ENCODE assay signal across 20 cellular contexts in genomic region chr2:47811668-47812067, GRCh38. TPM values are rescaled to one million over a fixed set of nuclear protein-coding genes. Genes with fewer than 3 reads are reported as not detected.
DNase-seq lines count a peak whose midpoint lies in the region; ATAC-seq and TF ChIP-seq lines count a peak whose summit lies in the region.
"Had no signal": no experiment of that assay in that cellular context is flagged by ENCODE, and none has a peak within 500 bp of the region (broad histone marks: within the 10 kb centered on the region; RNA-seq: fewer than 3 reads in every experiment).

No MANE protein-coding gene starts in this region.

- no peaks in the 10 kb centered on the region for H3K9me3 ChIP-seq in Karpas-422 (ENCODE audit: low read length)
- no peaks in the 10 kb centered on the region for H3K9me3 ChIP-seq in left lung
- H3K9me3 ChIP-seq: breast epithelium, esophagus muscularis mucosa had no signal

- peak overlapping the region; percentile 69 for H3K27ac Mint-ChIP-seq in activated naive CD4-positive, alpha-beta T cell treated with anti-CD3 and anti-CD28 coated beads for 36 hours
- peak overlapping the region; percentile 25 for H3K27ac Mint-ChIP-seq in activated T-helper 2 cell treated with anti-CD3 and anti-CD28 coated beads, Interferon-gamma antibody, Interleukin-2, Interleukin-4, amounts not matched to agents 10 μg/mL and 5 μg/mL and 100 μg/mL, durations not matched to agents 14 hours and 24 hours and 36 hours
- H3K27ac Mint-ChIP-seq in neural crest cell (ENCODE audit: unreplicated experiment), result no peak overlapping the region

- H3K4me3 ChIP-seq in Karpas-422 (ENCODE audit: low read length), result no peak overlapping the region
- no peak overlapping the region for H3K4me3 ChIP-seq in left lung
- H3K4me3 ChIP-seq: breast epithelium, dorsolateral prefrontal cortex, esophagus muscularis mucosa had no signal

- H3K27me3 ChIP-seq in Karpas-422 (ENCODE audit: low read length), result no peaks in the 10 kb centered on the region
- H3K27me3 ChIP-seq in left lung, result no peaks in the 10 kb centered on the region
- H3K27me3 ChIP-seq: breast epithelium, dorsolateral prefrontal cortex, esophagus muscularis mucosa had no signal

- H3K4me1 ChIP-seq in Karpas-422 (ENCODE audit: low read length) (peaks cover 47% of the 10 kb centered on the region), left lung (no peaks in the 10 kb centered on the region)
- H3K4me1 ChIP-seq: breast epithelium had no signal

- intact Hi-C loops in activated naive CD4-positive, alpha-beta T cell treated with anti-CD3 and anti-CD28 coated beads for 36 hours (cut with micrococcal nuclease), result no loop called here
- intact Hi-C loops in activated T-helper 2 cell treated with anti-CD3 and anti-CD28 coated beads, Interferon-gamma antibody, Interleukin-2, Interleukin-4, amounts not matched to agents 10 μg/mL and 5 μg/mL and 100 μg/mL, durations not matched to agents 14 hours and 24 hours and 36 hours (cut with micrococcal nuclease), result no loop called here
- intact Hi-C loops in left lung (cut with DNase I), result no loop called here

- no peak for TF ChIP-seq CTCF in neural crest cell (conservative IDR thresholded peaks at IDR 0.05)
- TF ChIP-seq CTCF in left lung (IDR thresholded peaks at IDR 0.05), result no peak

- no peaks in the 10 kb centered on the region for H4K20me1 ChIP-seq in Karpas-422 (ENCODE audit: insufficient read depth, low read depth, low read length)

- no peak overlapping the region for H3K4me3 Mint-ChIP-seq in activated naive CD4-positive, alpha-beta T cell treated with anti-CD3 and anti-CD28 coated beads for 36 hours
- H3K4me3 Mint-ChIP-seq in activated T-helper 2 cell treated with anti-CD3 and anti-CD28 coated beads, Interferon-gamma antibody, Interleukin-2, Interleukin-4, amounts not matched to agents 10 μg/mL and 5 μg/mL and 100 μg/mL, durations not matched to agents 14 hours and 24 hours and 36 hours (ENCODE audit: low read depth), result no peak overlapping the region
- peak overlapping the region; percentile 56 for H3K4me3 Mint-ChIP-seq in neural crest cell
- H3K4me3 Mint-ChIP-seq: activated naive CD8-positive, alpha-beta T cell had no signal

- H3K9me2 ChIP-seq in Karpas-422 (replicated peaks; ENCODE audit: insufficient read depth, low read length), result no peaks in the 10 kb centered on the region

- CTCF ChIA-PET in activated naive CD4-positive, alpha-beta T cell treated with anti-CD3 and anti-CD28 coated beads for 36 hours (lab: Charles Lee), result interaction anchor here (0.9 kb wide), 1 partner anchor 17 kb away, joined by 3 read pairs; no protein-coding TSS in a partner anchor

- H2AFZ ChIP-seq in Karpas-422 (ENCODE audit: low read length), result no peak overlapping the region

- peak overlapping the region; percentile 35 for H3K27ac ChIP-seq in Karpas-422 (ENCODE audit: low read length)
- no peak overlapping the region for H3K27ac ChIP-seq in left lung
- H3K27ac ChIP-seq: breast epithelium, esophagus muscularis mucosa had no signal

- ATAC-seq in HG03139 (IDR thresholded peaks at IDR 0.05; ENCODE audit: unreplicated experiment), result no peak
- no peak for ATAC-seq in left lung
- ATAC-seq: right cardiac atrium, SK-N-SH treated with all-trans-retinoic acid at 6 μM for 48 hours had no signal

- H3K9ac ChIP-seq in Karpas-422 (ENCODE audit: low read length), result no peak overlapping the region

- H3K4me1 Mint-ChIP-seq in activated naive CD4-positive, alpha-beta T cell treated with anti-CD3 and anti-CD28 coated beads for 36 hours (ENCODE audit: low read depth), result peaks cover 19% of the 10 kb centered on the region
- peaks cover 10% of the 10 kb centered on the region for H3K4me1 Mint-ChIP-seq in activated T-helper 2 cell treated with anti-CD3 and anti-CD28 coated beads, Interferon-gamma antibody, Interleukin-2, Interleukin-4, amounts not matched to agents 10 μg/mL and 5 μg/mL and 100 μg/mL, durations not matched to agents 14 hours and 24 hours and 36 hours (ENCODE audit: low read depth)
- no peaks in the 10 kb centered on the region for H3K4me1 Mint-ChIP-seq in neural crest cell

- H3K36me3 Mint-ChIP-seq in activated naive CD4-positive, alpha-beta T cell treated with anti-CD3 and anti-CD28 coated beads for 36 hours (ENCODE audit: low read depth), result peaks cover 38% of the 10 kb centered on the region
- H3K36me3 Mint-ChIP-seq in activated T-helper 2 cell treated with anti-CD3 and anti-CD28 coated beads, Interferon-gamma antibody, Interleukin-2, Interleukin-4, amounts not matched to agents 10 μg/mL and 5 μg/mL and 100 μg/mL, durations not matched to agents 14 hours and 24 hours and 36 hours (ENCODE audit: low read depth), result peaks cover 87% of the 10 kb centered on the region
- peaks cover 41% of the 10 kb centered on the region for H3K36me3 Mint-ChIP-seq in neural crest cell (ENCODE audit: low read depth)

- H3K27me3 Mint-ChIP-seq in activated naive CD4-positive, alpha-beta T cell treated with anti-CD3 and anti-CD28 coated beads for 36 hours (ENCODE audit: low read depth), result no peaks in the 10 kb centered on the region
- H3K27me3 Mint-ChIP-seq in activated T-helper 2 cell treated with anti-CD3 and anti-CD28 coated beads, Interferon-gamma antibody, Interleukin-2, Interleukin-4, amounts not matched to agents 10 μg/mL and 5 μg/mL and 100 μg/mL, durations not matched to agents 14 hours and 24 hours and 36 hours (ENCODE audit: low read depth), result no peaks in the 10 kb centered on the region
- H3K27me3 Mint-ChIP-seq in neural crest cell (ENCODE audit: low read depth), result peaks cover 5% of the 10 kb centered on the region
- H3K27me3 Mint-ChIP-seq: activated naive CD8-positive, alpha-beta T cell had no signal

- H3K36me3 ChIP-seq in Karpas-422 (ENCODE audit: insufficient read depth, low read length), result peaks cover 61% of the 10 kb centered on the region
- H3K36me3 ChIP-seq in left lung, result peaks cover 0 to 96% of the 10 kb centered on the region in 2 donors

- DNase-seq in activated naive CD4-positive, alpha-beta T cell treated with anti-CD3 and anti-CD28 coated beads for 36 hours, result no peak
- no peak for DNase-seq in activated naive CD4-positive, alpha-beta T cell (lab: John Stamatoyannopoulos, UW)
- DNase-seq in Karpas-422 (no peak), neural crest cell (ENCODE audit: low read depth, low spot score) (no peak), left lung (no peak), NCI-H187 treated with DMSO at 0.1 percent for 48 hours (lab: John Stamatoyannopoulos, UW) (no peak)
- no peak for DNase-seq in activated T-helper 2 cell treated with anti-CD3 and anti-CD28 coated beads, Interferon-gamma antibody, Interleukin-2, Interleukin-4, amounts not matched to agents 10 μg/mL and 5 μg/mL and 100 μg/mL, durations not matched to agents 14 hours and 24 hours and 36 hours (ENCODE audit: low spot score)
- DNase-seq: activated CD8-positive, alpha-beta memory T cell treated with anti-CD3 and anti-CD28 coated beads for 24 hours; dorsolateral prefrontal cortex; glutamatergic neuron; HCEC 1CT; mesendoderm; NCI-H526; nucleus accumbens; right cardiac atrium had no signal

- 0 out of 2 replicates have a peak, but pooled peaks cover 4% of the 10 kb centered on the region for H3K79me2 ChIP-seq in Karpas-422 (ENCODE audit: low read length)

- no peak overlapping the region for H3K4me2 ChIP-seq in Karpas-422 (ENCODE audit: low read depth, low read length, poor library complexity, severe bottlenecking)

- H3K9me3 Mint-ChIP-seq in activated naive CD4-positive, alpha-beta T cell treated with anti-CD3 and anti-CD28 coated beads for 36 hours, result no peaks in the 10 kb centered on the region
- no peaks in the 10 kb centered on the region for H3K9me3 Mint-ChIP-seq in activated T-helper 2 cell treated with anti-CD3 and anti-CD28 coated beads, Interferon-gamma antibody, Interleukin-2, Interleukin-4, amounts not matched to agents 10 μg/mL and 5 μg/mL and 100 μg/mL, durations not matched to agents 14 hours and 24 hours and 36 hours
- H3K9me3 Mint-ChIP-seq in neural crest cell, result peaks cover 2% of the 10 kb centered on the region

RNA-seq across cellular contexts. Expression of gene MSH6, which starts 28.7 kb away (rescaled TPM):
- total RNA-seq in activated naive CD4-positive, alpha-beta T cell treated with anti-CD3 and anti-CD28 coated beads for 36 hours, result 100 to 1,000 TPM; 127 to 128 TPM
- 82.9 and 124 TPM in 2 replicates for total RNA-seq in Karpas-422 (2014; rRNA removed; shearing (Covaris generic); ENCODE audit: low replicate concordance)
- 119 and 132 TPM in 2 replicates for total RNA-seq in activated T-helper 2 cell treated with anti-CD3 and anti-CD28 coated beads, Interferon-gamma antibody, Interleukin-2, Interleukin-4, amounts not matched to agents 10 μg/mL and 5 μg/mL and 100 μg/mL, durations not matched to agents 14 hours and 24 hours and 36 hours
- total RNA-seq in neural crest cell (213 TPM in 2 replicates), left lung (10 to 100 TPM; 48.2 to 54.1 TPM)
